In the genomic region with DNA sequence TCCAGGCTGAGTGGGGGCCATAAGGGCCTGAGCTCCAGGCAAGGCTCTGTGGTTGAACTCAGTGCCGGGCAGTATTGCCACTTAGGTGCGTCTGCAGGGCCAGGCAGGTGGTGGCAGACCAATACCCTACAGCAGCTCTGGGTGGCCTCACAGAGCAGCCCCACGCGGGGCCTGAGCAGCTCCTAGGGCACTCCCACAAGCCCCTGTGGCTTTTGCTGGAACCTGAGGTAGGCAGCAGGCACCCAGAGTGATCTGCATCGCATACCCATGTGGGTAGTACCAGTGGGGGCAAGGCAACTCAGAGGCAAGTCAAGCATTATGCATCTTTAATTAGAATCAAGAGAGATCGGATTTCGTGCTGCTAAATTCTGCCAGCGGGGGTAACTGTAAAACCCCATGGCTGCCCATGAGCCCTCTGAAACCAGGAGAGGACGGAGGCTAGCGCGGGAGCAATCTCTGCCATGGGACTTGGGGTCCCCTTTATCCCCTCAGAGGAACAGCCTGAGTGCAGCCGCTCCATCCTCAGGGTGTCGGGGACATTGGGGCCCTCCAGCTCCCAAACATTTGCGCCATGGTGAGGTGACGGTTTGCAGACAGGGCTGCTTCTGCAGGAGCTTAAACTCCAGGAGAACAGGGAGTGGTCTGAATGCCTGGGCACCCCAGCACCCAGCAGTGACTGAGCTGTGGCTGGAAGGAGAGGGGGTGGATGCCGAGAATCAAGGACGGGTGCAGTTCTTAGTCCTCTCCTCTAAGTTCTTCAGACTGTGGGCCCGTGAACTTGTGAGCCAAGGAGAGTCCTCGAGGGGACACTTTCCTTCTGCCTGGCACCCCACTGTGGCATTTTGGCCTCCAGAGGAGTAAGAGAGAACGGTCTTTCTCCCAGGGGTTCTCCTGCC, we compare ENCODE assay signal across 20 cellular contexts.
DNase-seq lines count a peak whose midpoint lies in the region; FAIRE-seq and TF ChIP-seq lines count a peak whose summit lies in the region.
"Had no signal": no experiment of that assay in that cellular context is flagged by ENCODE, and none has a peak within 500 bp of the region (broad histone marks: within the 10 kb centered on the region; RNA-seq: fewer than 3 reads in every experiment).

No MANE protein-coding gene starts in this region.

- TF ChIP-seq CTCF in kidney (IDR thresholded peaks at IDR 0.05; ENCODE audit: borderline replicate concordance, extremely low read depth, insufficient read depth) (no peak), sigmoid colon (IDR thresholded peaks at IDR 0.05) (no peak)

- peak; percentile 14 for DNase-seq in DMS 273 (lab: John Stamatoyannopoulos, UW; ENCODE audit: unreplicated experiment)
- no peak for DNase-seq in DMS 273 treated with DMSO at 0.1 percent for 48 hours (lab: John Stamatoyannopoulos, UW)
- DNase-seq in kidney: peak; percentile 61
- DNase-seq in sigmoid colon: peak; percentile 50
- no peak for DNase-seq in NCI-H69 (lab: John Stamatoyannopoulos, UW)
- no peak for DNase-seq in ecto neural progenitor cell (ENCODE audit: low spot score)
- DNase-seq in activated CD4-positive, alpha-beta T cell treated with anti-CD3 and anti-CD28 coated beads for 4 hours: no peak
- DNase-seq in NCI-H526 treated with DMSO at 0.1 percent for 48 hours (lab: John Stamatoyannopoulos, UW): no peak
- DNase-seq: C1 segment of cervical spinal cord, KG1, NCI-H1092 treated with DMSO at 0.1 percent for 48 hours, NCI-H1436 treated with DMSO at 0.1 percent for 48 hours, NCI-H1930, NCI-H226 had no signal

- H3K9me3 ChIP-seq in kidney (ENCODE audit: control insufficient read depth in 1 of 2, low read length in 2 of 2): no peaks in the 10 kb centered on the region
- H3K9me3 ChIP-seq in sigmoid colon: peaks cover 0 to 1% (median 0%) of the 10 kb centered on the region in 4 donors

- H3K9ac ChIP-seq in kidney (ENCODE audit: low read length in 2 of 2): no peak overlapping the region

- no peak for TF ChIP-seq POLR2A in sigmoid colon (IDR thresholded peaks at IDR 0.05)

- no peak for TF ChIP-seq EP300 in sigmoid colon (IDR thresholded peaks at IDR 0.05)

- H3K36me3 ChIP-seq in kidney (ENCODE audit: control insufficient read depth in 1 of 2, insufficient read depth in 2 of 2, low read length in 2 of 2): no peaks in the 10 kb centered on the region
- no peaks in the 10 kb centered on the region for H3K36me3 ChIP-seq in sigmoid colon

- 91 to 93% methylated on average over 20 of the region's 20 CpGs for WGBS in sigmoid colon, 2 donors

- H3K27me3 ChIP-seq in sigmoid colon: no peaks in the 10 kb centered on the region

- FAIRE-seq in kidney (lab: Jason Lieb, UNC): no peak
- FAIRE-seq: G401.6, GM12892, H1, RCC 7860 had no signal

- H3K27ac ChIP-seq in kidney (ENCODE audit: low read depth in 2 of 2, low read length in 2 of 2) (no peak overlapping the region), sigmoid colon (no peak overlapping the region)
- H3K27ac ChIP-seq: 22Rv1, HL-60 had no signal

- H3K4me1 ChIP-seq in kidney (ENCODE audit: control insufficient read depth in 1 of 2, insufficient read depth in 1 of 2, low read depth in 1 of 2, low read length in 2 of 2) (no peaks in the 10 kb centered on the region), sigmoid colon (peaks cover 0 to 17% (median 11%) of the 10 kb centered on the region in 4 donors)

- intact Hi-C loops in kidney (cut with DNase I): no loop called here
- intact Hi-C loops in sigmoid colon (cut with DNase I): no loop called here

- H3K4me3 ChIP-seq in kidney (ENCODE audit: low read length in 2 of 2) (no peak overlapping the region), sigmoid colon (no peak overlapping the region)

Comparison
In these comparisons a context has a peak if more than half of its experiments do, and no peak if none do; other contexts are left out.
1. DNase-seq: peak in DMS 273 (single experiment), kidney (single experiment) and sigmoid colon (single experiment); none in DMS 273 treated with DMSO at 0.1 percent for 48 hours (single experiment), NCI-H69 (single experiment), ecto neural progenitor cell (single experiment), activated CD4-positive, alpha-beta T cell treated with anti-CD3 and anti-CD28 coated beads for 4 hours (0 of 2) and NCI-H526 treated with DMSO at 0.1 percent for 48 hours (single experiment).